9 cellular contexts compared by ENCODE assay signal in genomic region chrX:139194571-139195280, GRCh38.
DNase-seq lines count a peak whose midpoint lies in the region; ATAC-seq and TF ChIP-seq lines count a peak whose summit lies in the region.
"Had no signal": no experiment of that assay in that cellular context is flagged by ENCODE, and none has a peak within 500 bp of the region (broad histone marks: within the 10 kb centered on the region; RNA-seq: fewer than 3 reads in every experiment).

No MANE protein-coding gene starts in this region.

- H3K27ac ChIP-seq in heart right ventricle (peak overlapping the region in 2 of 10 donors; percentile 48 to 65), psoas muscle (peak overlapping the region; percentile 84)

- intact Hi-C loops in heart right ventricle (cut with DNase I): no loop called here
- intact Hi-C loops in psoas muscle (cut with DNase I): loop anchor here in 1 of 2 donors (10.0 kb wide), 1 partner anchor 430 kb away; no protein-coding TSS in a partner anchor

- no peaks in the 10 kb centered on the region for H3K36me3 ChIP-seq in GM06990 (ENCODE audit: control insufficient read depth, insufficient read depth, low read length)
- H3K36me3 ChIP-seq in heart right ventricle: no peaks in the 10 kb centered on the region
- no peaks in the 10 kb centered on the region for H3K36me3 ChIP-seq in psoas muscle (ENCODE audit: insufficient read depth in 1 of 2, low read depth in 1 of 2)

- H3K4me3 ChIP-seq in GM06990 (replicated peaks; ENCODE audit: low read depth, low read length): no peak overlapping the region
- peak overlapping the region; percentile 10 to 53 (median 46) for H3K4me3 ChIP-seq in heart right ventricle
- H3K4me3 ChIP-seq in psoas muscle: peak overlapping the region; percentile 61

- H3K9me3 ChIP-seq in heart right ventricle: no peaks in the 10 kb centered on the region
- no peaks in the 10 kb centered on the region for H3K9me3 ChIP-seq in psoas muscle

- peaks cover 0 to 3% (median 0%) of the 10 kb centered on the region in 9 donors for H3K4me1 ChIP-seq in heart right ventricle
- H3K4me1 ChIP-seq in psoas muscle: peaks cover 3% of the 10 kb centered on the region

- TF ChIP-seq CTCF in GM06990 (IDR thresholded peaks at IDR 0.05; ENCODE audit: insufficient read depth, low read length, poor library complexity, severe bottlenecking): no peak
- TF ChIP-seq CTCF in heart right ventricle (IDR thresholded peaks at IDR 0.05): no peak
- TF ChIP-seq CTCF in psoas muscle (IDR thresholded peaks at IDR 0.05): no peak

- no peaks in the 10 kb centered on the region; the same call in 1 of the 2 replicates for H3K27me3 ChIP-seq in GM06990 (replicated peaks; ENCODE audit: control insufficient read depth, insufficient read depth, low read length)
- peaks cover 0 to 65% (median 0%) of the 10 kb centered on the region in 7 donors for H3K27me3 ChIP-seq in heart right ventricle
- peaks cover 0 to 10% (median 0%) of the 10 kb centered on the region in 3 donors for H3K27me3 ChIP-seq in psoas muscle (ENCODE audit: insufficient read depth in 3 of 3, low read length in 2 of 3)

- 1 to 3% methylated on average over 28 to 50 of the region's 50 CpGs for WGBS in heart right ventricle, 2 donors
- WGBS in psoas muscle, 3 donors: 1 to 24% (median 2%) methylated on average over 35 to 50 of the region's 50 CpGs

- ATAC-seq in heart right ventricle: peak; percentile 50 to 84 (median 65)
- peak; percentile 80 to 85 (median 82) for ATAC-seq in psoas muscle
- ATAC-seq in GM21576 (IDR thresholded peaks at IDR 0.05; ENCODE audit: unreplicated experiment): no peak

- DNase-seq in GM06990 (ENCODE audit: extremely low read depth, insufficient read length): peak; percentile 21
- peak; percentile 19 for DNase-seq in NOMO-1 treated with dmso at 0.1 percent for 144 hours (lab: John Stamatoyannopoulos, UW; ENCODE audit: unreplicated experiment)
- DNase-seq in heart right ventricle: peak; percentile 15 to 16
- peak; percentile 54 to 79 for DNase-seq in psoas muscle
- no peak for DNase-seq in NCI-H1092 treated with DMSO at 0.1 percent for 48 hours (lab: John Stamatoyannopoulos, UW)
- no peak for DNase-seq in amygdala (lab: John Stamatoyannopoulos, UW)
- DNase-seq in NCI-H524 (lab: John Stamatoyannopoulos, UW): no peak
- DNase-seq: T1000 had no signal

Comparison
In these comparisons a context has a peak if more than half of its experiments do, and no peak if none do; other contexts are left out.
1. DNase-seq: peak in GM06990 (single experiment), NOMO-1 treated with dmso at 0.1 percent for 144 hours (single experiment), heart right ventricle (2 of 2) and psoas muscle (2 of 2); none in NCI-H1092 treated with DMSO at 0.1 percent for 48 hours (single experiment), amygdala (0 of 56) and NCI-H524 (0 of 2).